In the genomic region with DNA sequence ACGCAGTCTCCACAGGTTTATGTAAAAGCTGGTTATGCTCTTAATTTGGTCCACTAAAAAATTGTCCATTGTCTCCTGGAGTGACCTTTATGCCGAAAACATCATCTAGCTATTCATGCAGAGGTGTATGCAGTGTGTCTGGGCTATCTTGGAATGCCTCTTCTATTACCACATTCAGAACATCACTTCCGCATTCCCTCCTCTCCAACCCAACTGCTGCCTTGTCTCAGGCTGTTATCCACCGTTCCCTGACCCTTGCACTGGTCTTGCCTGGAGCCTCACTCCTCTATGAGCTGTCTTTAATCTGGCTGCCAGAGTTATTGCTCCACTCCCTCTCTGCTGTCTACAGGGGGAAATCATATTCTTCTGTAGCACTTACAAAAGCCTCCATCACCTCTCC, we compare ENCODE assay signal across 2 cellular contexts.
TF ChIP-seq lines count a peak whose summit lies in the region.

No MANE protein-coding gene starts in this region.

TF ChIP-seq in HepG2, 621 proteins besides CTCF, POLR2A, EP300 and RAD21 (continued from another document and continues in another):
- TF ChIP-seq, protein P1, sequence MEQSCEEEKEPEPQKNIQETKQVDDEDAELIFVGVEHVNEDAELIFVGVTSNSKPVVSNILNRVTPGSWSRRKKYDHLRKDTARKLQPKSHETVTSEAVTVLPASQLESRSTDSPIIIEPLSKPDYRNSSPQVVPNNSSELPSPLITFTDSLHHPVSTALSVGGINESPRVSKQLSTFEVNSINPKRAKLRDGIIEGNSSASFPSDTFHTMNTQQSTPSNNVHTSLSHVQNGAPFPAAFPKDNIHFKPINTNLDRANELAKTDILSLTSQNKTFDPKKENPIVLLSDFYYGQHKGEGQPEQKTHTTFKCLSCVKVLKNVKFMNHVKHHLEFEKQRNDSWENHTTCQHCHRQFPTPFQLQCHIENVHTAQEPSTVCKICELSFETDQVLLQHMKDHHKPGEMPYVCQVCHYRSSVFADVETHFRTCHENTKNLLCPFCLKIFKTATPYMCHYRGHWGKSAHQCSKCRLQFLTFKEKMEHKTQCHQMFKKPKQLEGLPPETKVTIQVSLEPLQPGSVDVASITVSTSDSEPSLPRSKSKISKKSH (CRISPR knock-in tag; IDR thresholded peaks at IDR 0.05; ENCODE audit: borderline replicate concordance), result no peak
- TF ChIP-seq, protein P2, sequence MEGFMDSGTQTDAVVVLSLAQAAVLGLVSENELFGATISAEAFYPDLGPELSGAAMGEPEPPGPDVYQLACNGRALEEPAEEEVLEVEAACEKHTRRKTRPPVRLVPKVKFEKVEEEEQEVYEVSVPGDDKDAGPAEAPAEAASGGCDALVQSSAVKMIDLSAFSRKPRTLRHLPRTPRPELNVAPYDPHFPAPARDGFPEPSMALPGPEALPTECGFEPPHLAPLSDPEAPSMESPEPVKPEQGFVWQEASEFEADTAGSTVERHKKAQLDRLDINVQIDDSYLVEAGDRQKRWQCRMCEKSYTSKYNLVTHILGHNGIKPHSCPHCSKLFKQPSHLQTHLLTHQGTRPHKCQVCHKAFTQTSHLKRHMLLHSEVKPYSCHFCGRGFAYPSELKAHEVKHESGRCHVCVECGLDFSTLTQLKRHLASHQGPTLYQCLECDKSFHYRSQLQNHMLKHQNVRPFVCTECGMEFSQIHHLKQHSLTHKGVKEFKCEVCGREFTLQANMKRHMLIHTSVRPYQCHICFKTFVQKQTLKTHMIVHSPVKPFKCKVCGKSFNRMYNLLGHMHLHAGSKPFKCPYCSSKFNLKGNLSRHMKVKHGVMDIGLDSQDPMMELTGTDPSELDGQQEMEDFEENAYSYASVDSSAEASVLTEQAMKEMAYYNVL (CRISPR knock-in tag; IDR thresholded peaks at IDR 0.05; ENCODE audit: borderline replicate concordance), result peak; percentile 61; the same call in 1 of the 2 replicates
- no peak for TF ChIP-seq AGO2 (optimal IDR thresholded peaks at IDR 0.05; ENCODE audit: low read depth, low read length)
- TF ChIP-seq NONO (IDR thresholded peaks at IDR 0.05), result no peak
- peak; percentile 43; the same call in 1 of the 2 replicates for TF ChIP-seq NONO (CRISPR knock-in tag; conservative IDR thresholded peaks at IDR 0.05)
- TF ChIP-seq ZNF550 (CRISPR knock-in tag; IDR thresholded peaks at IDR 0.05; ENCODE audit: borderline replicate concordance), result no peak
- TF ChIP-seq ZNF530 (CRISPR knock-in tag; IDR thresholded peaks at IDR 0.05; ENCODE audit: low read depth), result no peak
- no peak for TF ChIP-seq ZNF224 (CRISPR knock-in tag; IDR thresholded peaks at IDR 0.05)
- no peak for TF ChIP-seq ZFP36 (IDR thresholded peaks at IDR 0.05; ENCODE audit: borderline replicate concordance, low read depth, low read length, partially characterized antibody)
- TF ChIP-seq, protein P3, sequence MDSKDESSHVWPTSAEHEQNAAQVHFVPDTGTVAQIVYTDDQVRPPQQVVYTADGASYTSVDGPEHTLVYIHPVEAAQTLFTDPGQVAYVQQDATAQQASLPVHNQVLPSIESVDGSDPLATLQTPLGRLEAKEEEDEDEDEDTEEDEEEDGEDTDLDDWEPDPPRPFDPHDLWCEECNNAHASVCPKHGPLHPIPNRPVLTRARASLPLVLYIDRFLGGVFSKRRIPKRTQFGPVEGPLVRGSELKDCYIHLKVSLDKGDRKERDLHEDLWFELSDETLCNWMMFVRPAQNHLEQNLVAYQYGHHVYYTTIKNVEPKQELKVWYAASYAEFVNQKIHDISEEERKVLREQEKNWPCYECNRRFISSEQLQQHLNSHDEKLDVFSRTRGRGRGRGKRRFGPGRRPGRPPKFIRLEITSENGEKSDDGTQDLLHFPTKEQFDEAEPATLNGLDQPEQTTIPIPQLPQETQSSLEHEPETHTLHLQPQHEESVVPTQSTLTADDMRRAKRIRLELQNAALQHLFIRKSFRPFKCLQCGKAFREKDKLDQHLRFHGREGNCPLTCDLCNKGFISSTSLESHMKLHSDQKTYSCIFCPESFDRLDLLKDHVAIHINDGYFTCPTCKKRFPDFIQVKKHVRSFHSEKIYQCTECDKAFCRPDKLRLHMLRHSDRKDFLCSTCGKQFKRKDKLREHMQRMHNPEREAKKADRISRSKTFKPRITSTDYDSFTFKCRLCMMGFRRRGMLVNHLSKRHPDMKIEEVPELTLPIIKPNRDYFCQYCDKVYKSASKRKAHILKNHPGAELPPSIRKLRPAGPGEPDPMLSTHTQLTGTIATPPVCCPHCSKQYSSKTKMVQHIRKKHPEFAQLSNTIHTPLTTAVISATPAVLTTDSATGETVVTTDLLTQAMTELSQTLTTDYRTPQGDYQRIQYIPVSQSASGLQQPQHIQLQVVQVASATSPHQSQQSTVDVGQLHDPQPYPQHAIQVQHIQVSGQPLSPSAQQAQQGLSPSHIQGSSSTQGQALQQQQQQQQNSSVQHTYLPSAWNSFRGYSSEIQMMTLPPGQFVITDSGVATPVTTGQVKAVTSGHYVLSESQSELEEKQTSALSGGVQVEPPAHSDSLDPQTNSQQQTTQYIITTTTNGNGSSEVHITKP (CRISPR knock-in tag; IDR thresholded peaks at IDR 0.05; ENCODE audit: low read depth), result no peak
- TF ChIP-seq, protein P4, sequence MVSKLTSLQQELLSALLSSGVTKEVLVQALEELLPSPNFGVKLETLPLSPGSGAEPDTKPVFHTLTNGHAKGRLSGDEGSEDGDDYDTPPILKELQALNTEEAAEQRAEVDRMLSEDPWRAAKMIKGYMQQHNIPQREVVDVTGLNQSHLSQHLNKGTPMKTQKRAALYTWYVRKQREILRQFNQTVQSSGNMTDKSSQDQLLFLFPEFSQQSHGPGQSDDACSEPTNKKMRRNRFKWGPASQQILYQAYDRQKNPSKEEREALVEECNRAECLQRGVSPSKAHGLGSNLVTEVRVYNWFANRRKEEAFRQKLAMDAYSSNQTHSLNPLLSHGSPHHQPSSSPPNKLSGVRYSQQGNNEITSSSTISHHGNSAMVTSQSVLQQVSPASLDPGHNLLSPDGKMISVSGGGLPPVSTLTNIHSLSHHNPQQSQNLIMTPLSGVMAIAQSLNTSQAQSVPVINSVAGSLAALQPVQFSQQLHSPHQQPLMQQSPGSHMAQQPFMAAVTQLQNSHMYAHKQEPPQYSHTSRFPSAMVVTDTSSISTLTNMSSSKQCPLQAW (CRISPR knock-in tag; IDR thresholded peaks at IDR 0.05), result no peak
- TF ChIP-seq, protein P5, sequence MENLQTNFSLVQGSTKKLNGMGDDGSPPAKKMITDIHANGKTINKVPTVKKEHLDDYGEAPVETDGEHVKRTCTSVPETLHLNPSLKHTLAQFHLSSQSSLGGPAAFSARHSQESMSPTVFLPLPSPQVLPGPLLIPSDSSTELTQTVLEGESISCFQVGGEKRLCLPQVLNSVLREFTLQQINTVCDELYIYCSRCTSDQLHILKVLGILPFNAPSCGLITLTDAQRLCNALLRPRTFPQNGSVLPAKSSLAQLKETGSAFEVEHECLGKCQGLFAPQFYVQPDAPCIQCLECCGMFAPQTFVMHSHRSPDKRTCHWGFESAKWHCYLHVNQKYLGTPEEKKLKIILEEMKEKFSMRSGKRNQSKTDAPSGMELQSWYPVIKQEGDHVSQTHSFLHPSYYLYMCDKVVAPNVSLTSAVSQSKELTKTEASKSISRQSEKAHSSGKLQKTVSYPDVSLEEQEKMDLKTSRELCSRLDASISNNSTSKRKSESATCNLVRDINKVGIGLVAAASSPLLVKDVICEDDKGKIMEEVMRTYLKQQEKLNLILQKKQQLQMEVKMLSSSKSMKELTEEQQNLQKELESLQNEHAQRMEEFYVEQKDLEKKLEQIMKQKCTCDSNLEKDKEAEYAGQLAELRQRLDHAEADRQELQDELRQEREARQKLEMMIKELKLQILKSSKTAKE (CRISPR knock-in tag; IDR thresholded peaks at IDR 0.05; ENCODE audit: borderline replicate concordance), result no peak
- no peak for TF ChIP-seq SETDB1 (CRISPR knock-in tag; IDR thresholded peaks at IDR 0.05; ENCODE audit: borderline replicate concordance)
- TF ChIP-seq ZNF430 (CRISPR knock-in tag; IDR thresholded peaks at IDR 0.05), result no peak

TF ChIP-seq in WTC11, 78 proteins besides CTCF, POLR2A, EP300 and RAD21 (continued from another document):
- TF ChIP-seq, protein P6, sequence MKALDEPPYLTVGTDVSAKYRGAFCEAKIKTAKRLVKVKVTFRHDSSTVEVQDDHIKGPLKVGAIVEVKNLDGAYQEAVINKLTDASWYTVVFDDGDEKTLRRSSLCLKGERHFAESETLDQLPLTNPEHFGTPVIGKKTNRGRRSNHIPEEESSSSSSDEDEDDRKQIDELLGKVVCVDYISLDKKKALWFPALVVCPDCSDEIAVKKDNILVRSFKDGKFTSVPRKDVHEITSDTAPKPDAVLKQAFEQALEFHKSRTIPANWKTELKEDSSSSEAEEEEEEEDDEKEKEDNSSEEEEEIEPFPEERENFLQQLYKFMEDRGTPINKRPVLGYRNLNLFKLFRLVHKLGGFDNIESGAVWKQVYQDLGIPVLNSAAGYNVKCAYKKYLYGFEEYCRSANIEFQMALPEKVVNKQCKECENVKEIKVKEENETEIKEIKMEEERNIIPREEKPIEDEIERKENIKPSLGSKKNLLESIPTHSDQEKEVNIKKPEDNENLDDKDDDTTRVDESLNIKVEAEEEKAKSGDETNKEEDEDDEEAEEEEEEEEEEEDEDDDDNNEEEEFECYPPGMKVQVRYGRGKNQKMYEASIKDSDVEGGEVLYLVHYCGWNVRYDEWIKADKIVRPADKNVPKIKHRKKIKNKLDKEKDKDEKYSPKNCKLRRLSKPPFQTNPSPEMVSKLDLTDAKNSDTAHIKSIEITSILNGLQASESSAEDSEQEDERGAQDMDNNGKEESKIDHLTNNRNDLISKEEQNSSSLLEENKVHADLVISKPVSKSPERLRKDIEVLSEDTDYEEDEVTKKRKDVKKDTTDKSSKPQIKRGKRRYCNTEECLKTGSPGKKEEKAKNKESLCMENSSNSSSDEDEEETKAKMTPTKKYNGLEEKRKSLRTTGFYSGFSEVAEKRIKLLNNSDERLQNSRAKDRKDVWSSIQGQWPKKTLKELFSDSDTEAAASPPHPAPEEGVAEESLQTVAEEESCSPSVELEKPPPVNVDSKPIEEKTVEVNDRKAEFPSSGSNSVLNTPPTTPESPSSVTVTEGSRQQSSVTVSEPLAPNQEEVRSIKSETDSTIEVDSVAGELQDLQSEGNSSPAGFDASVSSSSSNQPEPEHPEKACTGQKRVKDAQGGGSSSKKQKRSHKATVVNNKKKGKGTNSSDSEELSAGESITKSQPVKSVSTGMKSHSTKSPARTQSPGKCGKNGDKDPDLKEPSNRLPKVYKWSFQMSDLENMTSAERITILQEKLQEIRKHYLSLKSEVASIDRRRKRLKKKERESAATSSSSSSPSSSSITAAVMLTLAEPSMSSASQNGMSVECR (CRISPR knock-in tag; IDR thresholded peaks at IDR 0.05; ENCODE audit: borderline replicate concordance), result no peak
- TF ChIP-seq PRRX2 (CRISPR knock-in tag; IDR thresholded peaks at IDR 0.05) (no peak), TEAD1 (CRISPR knock-in tag; IDR thresholded peaks at IDR 0.05) (no peak), EMX1 (CRISPR knock-in tag; IDR thresholded peaks at IDR 0.05) (no peak), NFYB (CRISPR knock-in tag; conservative IDR thresholded peaks at IDR 0.05; ENCODE audit: low read depth) (no peak), GRHL2 (CRISPR knock-in tag; IDR thresholded peaks at IDR 0.05; ENCODE audit: insufficient replicate concordance, severe bottlenecking) (no peak), ZNF396 (CRISPR knock-in tag; IDR thresholded peaks at IDR 0.05; ENCODE audit: borderline replicate concordance) (no peak), ETV6 (CRISPR knock-in tag; IDR thresholded peaks at IDR 0.05) (no peak)
- TF ChIP-seq, protein P7, sequence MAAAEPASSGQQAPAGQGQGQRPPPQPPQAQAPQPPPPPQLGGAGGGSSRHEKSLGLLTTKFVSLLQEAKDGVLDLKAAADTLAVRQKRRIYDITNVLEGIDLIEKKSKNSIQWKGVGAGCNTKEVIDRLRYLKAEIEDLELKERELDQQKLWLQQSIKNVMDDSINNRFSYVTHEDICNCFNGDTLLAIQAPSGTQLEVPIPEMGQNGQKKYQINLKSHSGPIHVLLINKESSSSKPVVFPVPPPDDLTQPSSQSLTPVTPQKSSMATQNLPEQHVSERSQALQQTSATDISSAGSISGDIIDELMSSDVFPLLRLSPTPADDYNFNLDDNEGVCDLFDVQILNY (CRISPR knock-in tag; IDR thresholded peaks at IDR 0.05), result no peak
- TF ChIP-seq, protein P8, sequence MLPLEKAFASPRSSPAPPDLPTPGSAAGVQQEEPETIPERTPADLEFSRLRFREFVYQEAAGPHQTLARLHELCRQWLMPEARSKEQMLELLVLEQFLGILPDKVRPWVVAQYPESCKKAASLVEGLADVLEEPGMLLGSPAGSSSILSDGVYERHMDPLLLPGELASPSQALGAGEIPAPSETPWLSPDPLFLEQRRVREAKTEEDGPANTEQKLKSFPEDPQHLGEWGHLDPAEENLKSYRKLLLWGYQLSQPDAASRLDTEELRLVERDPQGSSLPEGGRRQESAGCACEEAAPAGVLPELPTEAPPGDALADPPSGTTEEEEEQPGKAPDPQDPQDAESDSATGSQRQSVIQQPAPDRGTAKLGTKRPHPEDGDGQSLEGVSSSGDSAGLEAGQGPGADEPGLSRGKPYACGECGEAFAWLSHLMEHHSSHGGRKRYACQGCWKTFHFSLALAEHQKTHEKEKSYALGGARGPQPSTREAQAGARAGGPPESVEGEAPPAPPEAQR (CRISPR knock-in tag; IDR thresholded peaks at IDR 0.05), result no peak
- TF ChIP-seq, protein P9, sequence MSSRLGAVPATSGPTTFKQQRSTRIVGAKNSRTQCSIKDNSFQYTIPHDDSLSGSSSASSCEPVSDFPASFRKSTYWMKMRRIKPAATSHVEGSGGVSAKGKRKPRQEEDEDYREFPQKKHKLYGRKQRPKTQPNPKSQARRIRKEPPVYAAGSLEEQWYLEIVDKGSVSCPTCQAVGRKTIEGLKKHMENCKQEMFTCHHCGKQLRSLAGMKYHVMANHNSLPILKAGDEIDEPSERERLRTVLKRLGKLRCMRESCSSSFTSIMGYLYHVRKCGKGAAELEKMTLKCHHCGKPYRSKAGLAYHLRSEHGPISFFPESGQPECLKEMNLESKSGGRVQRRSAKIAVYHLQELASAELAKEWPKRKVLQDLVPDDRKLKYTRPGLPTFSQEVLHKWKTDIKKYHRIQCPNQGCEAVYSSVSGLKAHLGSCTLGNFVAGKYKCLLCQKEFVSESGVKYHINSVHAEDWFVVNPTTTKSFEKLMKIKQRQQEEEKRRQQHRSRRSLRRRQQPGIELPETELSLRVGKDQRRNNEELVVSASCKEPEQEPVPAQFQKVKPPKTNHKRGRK (CRISPR knock-in tag; IDR thresholded peaks at IDR 0.05; ENCODE audit: borderline replicate concordance), result no peak
- TF ChIP-seq, protein P10, sequence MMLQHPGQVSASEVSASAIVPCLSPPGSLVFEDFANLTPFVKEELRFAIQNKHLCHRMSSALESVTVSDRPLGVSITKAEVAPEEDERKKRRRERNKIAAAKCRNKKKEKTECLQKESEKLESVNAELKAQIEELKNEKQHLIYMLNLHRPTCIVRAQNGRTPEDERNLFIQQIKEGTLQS (CRISPR knock-in tag; conservative IDR thresholded peaks at IDR 0.05), result no peak
